8 cellular contexts compared by ENCODE assay signal in genomic region chr5:112976432-112977309, GRCh38. TPM values are rescaled to one million over a fixed set of nuclear protein-coding genes. Genes with fewer than 3 reads are reported as not detected.
A peak's percentile ranks its signal among the peaks of the same experiment; 100 is the strongest.
DNase-seq lines count a peak whose midpoint lies in the region; ATAC-seq, FAIRE-seq and TF ChIP-seq lines count a peak whose summit lies in the region.

Gene DCP2, plus strand, starts transcription at chr5:112976798. Its CDS starts 136 bp downstream, at chr5:112976934.

- peak within 1 kb of the TSS; percentile 8 for H2AFZ ChIP-seq in HepG2 (ENCODE audit: low read length)

- peak; percentile 98 for FAIRE-seq in HepG2 (lab: Jason Lieb, UNC)

- H3K9ac ChIP-seq in HepG2 (ENCODE audit: insufficient read depth, low read depth, low read length), result peak within 1 kb of the TSS; percentile 84

- H3K4me1 ChIP-seq in HepG2 (ENCODE audit: insufficient read depth, low read length), result peaks cover 42% of the 10 kb centered on the region

- peaks cover 15% of the 10 kb centered on the region for H4K20me1 ChIP-seq in HepG2 (ENCODE audit: insufficient read depth, low read length)

- TF ChIP-seq EP300 in HepG2 (IDR thresholded peaks at IDR 0.05; ENCODE audit: low read depth in 2 of 2, low read length in 2 of 2), result 0 out of 4 replicates have a peak, but pooled peaks of 1 of the 2 experiments have one; percentile 21
- TF ChIP-seq EP300 in HepG2 (CRISPR knock-in tag; IDR thresholded peaks at IDR 0.05; ENCODE audit: borderline replicate concordance), result peak; percentile 8; the same call in 1 of the 2 replicates

- peaks cover 39% of the 10 kb centered on the region for H3K4me1 Mint-ChIP-seq in activated CD4-positive, alpha-beta memory T cell treated with anti-CD3 and anti-CD28 coated beads for 36 hours (ENCODE audit: low read depth)

- H3K4me2 ChIP-seq in HepG2 (ENCODE audit: low read depth, low read length), result peak within 1 kb of the TSS; percentile 85

- H3K79me2 ChIP-seq in HepG2 (ENCODE audit: insufficient read depth, low read length), result peaks cover 52% of the 10 kb centered on the region

- no peaks in the 10 kb centered on the region for H3K27me3 Mint-ChIP-seq in activated CD4-positive, alpha-beta memory T cell treated with anti-CD3 and anti-CD28 coated beads for 36 hours

- peaks cover 11% of the 10 kb centered on the region for H3K36me3 Mint-ChIP-seq in activated CD4-positive, alpha-beta memory T cell treated with anti-CD3 and anti-CD28 coated beads for 36 hours

- in situ Hi-C loops in HepG2 (cut with HindIII; ENCODE audit: extremely low pct_ligation_motif_present, low pct_unique_long_range_greater_than_20kb), result no loop called here

- TF ChIP-seq POLR2A in HepG2 (IDR thresholded peaks at IDR 0.05; ENCODE audit: insufficient read depth in 1 of 2, low read depth in 2 of 2, low read length in 2 of 2), result peak; percentile 86 to 89

- TF ChIP-seq RAD21 in HepG2 (CRISPR knock-in tag; IDR thresholded peaks at IDR 0.05), result no peak

- WGBS in HepG2 (ENCODE audit: low lambda C conversion rate), result 1% methylated on average over 41 of the region's 75 CpGs

- no peaks in the 10 kb centered on the region for H3K9me3 Mint-ChIP-seq in activated CD4-positive, alpha-beta memory T cell treated with anti-CD3 and anti-CD28 coated beads for 36 hours

- H3K36me3 ChIP-seq in HepG2 (replicated peaks in 1 of 2; ENCODE audit: control insufficient read depth in 1 of 2, insufficient read depth in 2 of 2, low read length in 2 of 2), result peaks cover 1 to 5% of the 10 kb centered on the region in 2 experiments; a peak in 3 of 5 replicates

- ATAC-seq in GM19438 (IDR thresholded peaks at IDR 0.05; ENCODE audit: low read depth, unreplicated experiment) (peak; percentile 97), HG03575 (IDR thresholded peaks at IDR 0.05; ENCODE audit: extremely low read depth, insufficient number of reproducible peaks, low FRiP score, unreplicated experiment) (peak; percentile 95), HepG2 (peak; percentile 97)

- no peaks in the 10 kb centered on the region for H3K9me3 ChIP-seq in HepG2 (ENCODE audit: low read length)

- H3K4me3 Mint-ChIP-seq in activated CD4-positive, alpha-beta memory T cell treated with anti-CD3 and anti-CD28 coated beads for 36 hours, result peak within 1 kb of the TSS; percentile 85

- peak within 1 kb of the TSS; percentile 86 for H3K27ac ChIP-seq in HepG2 (ENCODE audit: extremely low read length, insufficient read depth, low read length)

- H3K27me3 ChIP-seq in HepG2 (ENCODE audit: control insufficient read depth in 1 of 2, insufficient read depth in 2 of 2, low read length in 2 of 2), result no peaks in the 10 kb centered on the region; a peak in 1 of 5 replicates

- CTCF ChIA-PET in activated CD4-positive, alpha-beta memory T cell treated with anti-CD3 and anti-CD28 coated beads for 36 hours (lab: Charles Lee), result interaction anchor here (0.9 to 1.5 kb wide), 6 partner anchors 9 to 318 kb away, joined by 3 to 10 read pairs (median 4); no protein-coding TSS in a partner anchor
- CTCF ChIA-PET in HepG2 (lab: Yijun Ruan, JAX; ENCODE audit: low intra/inter-chr PET ratio, low total read pairs), result no interaction called here

- no peak for TF ChIP-seq CTCF in HepG2 (CRISPR knock-in tag; IDR thresholded peaks at IDR 0.05)

- BruUV-seq in HepG2 (replicated peaks; lab: Mats Ljungman, UMichigan), result no TSS peak

- peak within 1 kb of the TSS; percentile 87 to 93 (median 88) for H3K4me3 ChIP-seq in HepG2 (replicated peaks in 1 of 3; ENCODE audit: insufficient read depth in 1 of 3, low read depth in 2 of 3, low read length in 3 of 3)

- peak; percentile 99 for DNase-seq in CD1c-positive myeloid dendritic cell (ENCODE audit: extremely low spot score)
- DNase-seq in NCI-H82 treated with DMSO at 0.1 percent for 48 hours (lab: John Stamatoyannopoulos, UW; ENCODE audit: unreplicated experiment), result peak; percentile 98
- DNase-seq in activated CD4-positive, alpha-beta memory T cell treated with anti-CD3 and anti-CD28 coated beads for 36 hours, result peak; percentile 97
- DNase-seq in dermis microvascular lymphatic vessel endothelial cell (ENCODE audit: low read depth in 2 of 2), result peak; percentile 95 to 99
- DNase-seq in HepG2 (ENCODE audit: low spot score), result peak; percentile 99
- peak; percentile 93 for DNase-seq in stimulated activated CD4-positive, alpha-beta T cell treated with anti-CD3 and anti-CD28 coated beads, Interleukin-4, amount 100 ng/mL, for 1 hour

- intact Hi-C loops in activated CD4-positive, alpha-beta memory T cell treated with anti-CD3 and anti-CD28 coated beads for 36 hours (cut with micrococcal nuclease), result loop anchor here (1.0 to 5.0 kb wide), 8 partner anchors 12 to 537 kb away; partner anchors contain the start of genes REEP5, SRP19 and YTHDC2
- intact Hi-C loops in HepG2 (cut with micrococcal nuclease; ENCODE audit: unreplicated experiment), result loop anchor here (5.0 kb wide), 1 partner anchor 54 kb away; the partner anchor contains the start of gene REEP5

- peak within 1 kb of the TSS; percentile 98 for H3K27ac Mint-ChIP-seq in activated CD4-positive, alpha-beta memory T cell treated with anti-CD3 and anti-CD28 coated beads for 36 hours

- POLR2A ChIA-PET in activated CD4-positive, alpha-beta memory T cell treated with anti-CD3 and anti-CD28 coated beads for 36 hours (lab: Charles Lee), result interaction anchor here (0.7 to 3.3 kb wide), 7 partner anchors 10 to 62 kb away, joined by 3 to 23 read pairs (median 7); partner anchors contain the start of gene REEP5
- POLR2A ChIA-PET in HepG2 (lab: Yijun Ruan, JAX), result interaction anchor here (0.7 to 2.7 kb wide), 22 partner anchors 9 to 537 kb away, joined by 3 to 59 read pairs (median 4); partner anchors contain the start of genes REEP5, SRP19 and YTHDC2

TF ChIP-seq in HepG2, 621 proteins besides CTCF, POLR2A, EP300 and RAD21 (continues in another document):
- TF ChIP-seq RXRB (CRISPR knock-in tag; IDR thresholded peaks at IDR 0.05; ENCODE audit: borderline replicate concordance) (no peak; the same call in 1 of the 2 replicates), MAFG (CRISPR knock-in tag; IDR thresholded peaks at IDR 0.05) (no peak), CCAR2 (optimal IDR thresholded peaks at IDR 0.05; ENCODE audit: low read depth, low read length) (no peak), ATF7-NPFF (CRISPR knock-in tag; IDR thresholded peaks at IDR 0.05; ENCODE audit: low read depth) (peak; percentile 84), HNRNPH1 (optimal IDR thresholded peaks at IDR 0.05; ENCODE audit: low read depth, low read length) (no peak), ZNF512 (CRISPR knock-in tag; IDR thresholded peaks at IDR 0.05) (no peak), ZNF121 (CRISPR knock-in tag; IDR thresholded peaks at IDR 0.05) (no peak), MTF2 (CRISPR knock-in tag; IDR thresholded peaks at IDR 0.05; ENCODE audit: borderline replicate concordance) (no peak), ZNF772 (CRISPR knock-in tag; IDR thresholded peaks at IDR 0.05) (no peak), CENPT (CRISPR knock-in tag; IDR thresholded peaks at IDR 0.05; ENCODE audit: low read depth) (no peak), ZNF576 (CRISPR knock-in tag; IDR thresholded peaks at IDR 0.05) (no peak), MED8 (CRISPR knock-in tag; IDR thresholded peaks at IDR 0.05; ENCODE audit: insufficient replicate concordance) (no peak), GZF1 (CRISPR knock-in tag; IDR thresholded peaks at IDR 0.05) (no peak), THAP11 (CRISPR knock-in tag; IDR thresholded peaks at IDR 0.05) (peak; percentile 85)

RNA-seq across cellular contexts. Expression of gene DCP2, which starts in this region (rescaled TPM):
- 100 to 1,000 TPM; 102 TPM for total RNA-seq in activated CD4-positive, alpha-beta memory T cell treated with anti-CD3 and anti-CD28 coated beads for 36 hours
- total RNA-seq in dermis microvascular lymphatic vessel endothelial cell, result 30.7 and 30.9 TPM in 2 replicates
- total RNA-seq in HepG2 (2016; rRNA removed; fragmentation: Illumina TruSeq; extraction: Trizol), result 63.4 and 113 TPM in 2 replicates
- 96.6 and 97.4 TPM in 2 replicates for total RNA-seq in HepG2 (2016; cell fraction: cytosol; rRNA removed; fragmentation: Illumina TruSeq; extraction: Trizol; ENCODE audit: low read depth)
- 57.4 and 102 TPM in 2 replicates for total RNA-seq in HepG2 (2016; cell fraction: insoluble cytoplasmic fraction; rRNA removed; fragmentation: Illumina TruSeq; extraction: Trizol)
- 46.7 and 55.6 TPM in 2 replicates for total RNA-seq in HepG2 (2016; cell fraction: membrane; rRNA removed; fragmentation: Illumina TruSeq; extraction: Trizol)
- 59.7 and 65.2 TPM in 2 replicates for total RNA-seq in HepG2 (2016; cell fraction: nucleus; rRNA removed; fragmentation: Illumina TruSeq; extraction: Trizol)
- polyA plus RNA-seq in HepG2 (2011; rRNA removed), result 11.3 and 16.2 TPM in 2 replicates
- polyA plus RNA-seq in HepG2 (2011; cell fraction: cytosol; rRNA removed), result 13.0 and 14.0 TPM in 2 replicates
- polyA plus RNA-seq in HepG2 (2011; cell fraction: nucleus; rRNA removed), result 13.5 and 15.6 TPM in 2 replicates
- 15.9 and 20.6 TPM in 2 replicates for polyA plus RNA-seq in HepG2 (2012)
- 16.9 and 24.8 TPM in 2 replicates for polyA plus RNA-seq in HepG2 (2016; cell fraction: cytosol; fragmentation: Illumina TruSeq; extraction: Trizol; ENCODE audit: low read depth)
- polyA plus RNA-seq in HepG2 (2016; cell fraction: insoluble cytoplasmic fraction; fragmentation: Illumina TruSeq; extraction: Trizol; ENCODE audit: low read depth), result 28.8 and 30.9 TPM in 2 replicates
- 20.7 and 23.8 TPM in 2 replicates for polyA plus RNA-seq in HepG2 (2016; cell fraction: membrane; fragmentation: Illumina TruSeq; extraction: Trizol; ENCODE audit: low read depth)
- 25.5 and 28.7 TPM in 2 replicates for polyA plus RNA-seq in HepG2 (2016; cell fraction: nucleus; fragmentation: Illumina TruSeq; extraction: Trizol; ENCODE audit: insufficient read depth, low read depth)
- 20.3 and 55.5 TPM in 2 replicates for polyA minus RNA-seq in HepG2 (2011; rRNA and poly(A)+ RNA removed; ENCODE audit: low replicate concordance)
- polyA minus RNA-seq in HepG2 (2011; cell fraction: cytosol; rRNA and poly(A)+ RNA removed), result 15.7 and 21.4 TPM in 2 replicates
- 69.1 and 82.4 TPM in 2 replicates for polyA minus RNA-seq in HepG2 (2011; cell fraction: nucleus; rRNA and poly(A)+ RNA removed)

Comparison
In these comparisons a context has a peak if more than half of its experiments do, and no peak if none do; other contexts are left out.
1. Peak in every context shown above with its lines: DNase-seq, ATAC-seq, H3K4me3 ChIP-seq and H3K27ac ChIP-seq.